In the genomic region with DNA sequence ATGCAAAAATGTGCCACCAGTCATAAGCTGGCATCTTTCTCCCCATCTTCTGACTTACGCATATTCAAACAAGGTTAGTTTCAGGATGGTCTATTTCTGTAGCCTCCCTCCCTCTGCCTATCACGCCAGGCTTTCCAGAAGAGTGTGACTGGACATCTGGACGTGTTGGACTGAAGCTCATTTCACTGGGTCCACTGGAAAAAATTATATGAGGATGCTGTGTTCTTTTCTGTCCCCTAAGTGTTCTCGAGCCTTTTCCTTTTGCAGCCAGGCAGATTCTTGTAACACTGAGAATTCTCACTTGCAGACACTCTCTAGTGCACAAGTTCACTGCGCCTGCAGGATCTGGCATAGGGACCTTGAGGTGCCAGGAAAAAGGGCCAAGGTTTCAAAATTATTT, we compare ENCODE assay signal across 21 cellular contexts.
"Had no signal": no experiment of that assay in that cellular context is flagged by ENCODE, and none has a peak within 500 bp of the region (broad histone marks: within the 10 kb centered on the region; RNA-seq: fewer than 3 reads in every experiment).

No MANE protein-coding gene starts in this region.

- H3K36me3 ChIP-seq: SJSA1 had no signal

- H3K4me3 ChIP-seq: SJSA1 had no signal

- ATAC-seq: activated CD8-positive, alpha-beta T cell treated with anti-CD3 and anti-CD28 coated beads, Interleukin-2, amount 10 ng/mL, durations not matched to agents 7 days and 5 days; Panc1; WTC11 had no signal

- H3K27ac ChIP-seq: SJSA1 had no signal

- H3K27me3 ChIP-seq: SJSA1 had no signal

- DNase-seq: activated CD4-positive, alpha-beta T cell treated with anti-CD3 and anti-CD28 coated beads for 48 hours; activated CD4-positive, alpha-beta T cell treated with anti-CD3 and anti-CD28 coated beads, Interleukin-2, amount 50 U/mL, for 4 hours; activated CD4-positive, CD25-positive, alpha-beta regulatory T cell treated with anti-CD3 and anti-CD28 coated beads, Interleukin-2, amount 50 U/mL, for 72 hours; activated CD8-positive, alpha-beta memory T cell treated with anti-CD3 and anti-CD28 coated beads, Interleukin-2, amount 50 U/mL, for 48 hours; activated CD8-positive, alpha-beta T cell treated with anti-CD3 and anti-CD28 coated beads, Interleukin-2, amount 10 ng/mL, durations not matched to agents 7 days and 5 days; activated naive CD4-positive, alpha-beta T cell treated with anti-CD3 and anti-CD28 coated beads, Interleukin-2, amount 50 U/mL, for 16 hours; activated naive CD8-positive, alpha-beta T cell treated with anti-CD3 and anti-CD28 coated beads, Interleukin-2, amount 10 ng/mL, durations not matched to agents 7 days and 5 days; activated T-cell treated with anti-CD3 and anti-CD28 coated beads, Interleukin-2, amount 50 U/mL, for 1 hour; KG1; NCI-H1092; NCI-H1417; NCI-H1930; NCI-H2107; NCI-H2171 treated with DMSO at 0.1 percent for 48 hours; NCI-H226; NCI-H82; RPMI8226; SHP77 had no signal

- H3K9me3 ChIP-seq: SJSA1 had no signal
